ENCODE assay signal across 8 cellular contexts in genomic region chr16:21156767-21157467, GRCh38. TPM values are rescaled to one million over a fixed set of nuclear protein-coding genes. Genes with fewer than 3 reads are reported as not detected.
DNase-seq lines count a peak whose midpoint lies in the region; ATAC-seq and TF ChIP-seq lines count a peak whose summit lies in the region.

No MANE protein-coding gene starts in this region.

- H3K56ac ChIP-seq in H9 (ENCODE audit: insufficient read length, low read depth, low read length): no peak overlapping the region

- no peak overlapping the region for H3K27ac Mint-ChIP-seq in CD8-positive, alpha-beta memory T cell
- H3K27ac Mint-ChIP-seq in H9: no peak overlapping the region
- H3K27ac Mint-ChIP-seq in stimulated activated memory B cell treated with anti-CD40 and anti-IgM and Interleukin-4, amounts not matched to agents 10 μg/mL and 1 μg/mL and 100 μg/mL, for 72 hours: no peak overlapping the region

- no peak overlapping the region for H3K4ac ChIP-seq in H9 (ENCODE audit: low read depth, low read length)

- no peak overlapping the region for H3K9ac ChIP-seq in H9 (ENCODE audit: extremely low read depth, insufficient read length, low read length)

- peaks cover 13% of the 10 kb centered on the region for H3K23me2 ChIP-seq in H9 (ENCODE audit: insufficient read length, low read depth, low read length, poor library complexity, severe bottlenecking)

- no peaks in the 10 kb centered on the region for H3K9me3 Mint-ChIP-seq in CD8-positive, alpha-beta memory T cell
- no peaks in the 10 kb centered on the region; a peak in 1 of 5 replicates for H3K9me3 Mint-ChIP-seq in H9
- no peaks in the 10 kb centered on the region for H3K9me3 Mint-ChIP-seq in stimulated activated memory B cell treated with anti-CD40 and anti-IgM and Interleukin-4, amounts not matched to agents 10 μg/mL and 1 μg/mL and 100 μg/mL, for 72 hours

- peaks cover 19% of the 10 kb centered on the region for H3K4me1 ChIP-seq in CD8-positive, alpha-beta memory T cell (ENCODE audit: insufficient read depth, low read length)
- H3K4me1 ChIP-seq in H9 (ENCODE audit: insufficient read depth, low read length) (peaks cover 4% of the 10 kb centered on the region; the same call in 1 of the 2 replicates), body of pancreas (peaks cover 24% of the 10 kb centered on the region), spleen (peaks cover 9 to 36% (median 26%) of the 10 kb centered on the region in 6 donors)

- H4K8ac ChIP-seq in H9 (replicated peaks; ENCODE audit: insufficient read length, low read depth, low read length): no peak overlapping the region

- H4K5ac ChIP-seq in H9 (ENCODE audit: insufficient read length, low read depth, low read length): no peak overlapping the region

- H3K4me3 ChIP-seq in CD8-positive, alpha-beta memory T cell (ENCODE audit: low read length): no peak overlapping the region
- H3K4me3 ChIP-seq in body of pancreas (no peak overlapping the region), spleen (no peak overlapping the region)

- intact Hi-C loops in body of pancreas (cut with DNase I) (no loop called here), spleen (cut with DNase I; ENCODE audit: low total_unique reads) (loop anchor here (10.0 kb wide), 2 partner anchors 148 to 1168 kb away; no protein-coding TSS in a partner anchor)

- no peak overlapping the region for H2BK5ac ChIP-seq in H9 (ENCODE audit: insufficient read length, low read length)

- TF ChIP-seq POLR2A in body of pancreas (IDR thresholded peaks at IDR 0.05): no peak
- TF ChIP-seq POLR2A in spleen (IDR thresholded peaks at IDR 0.05): no peak

- H3K79me2 ChIP-seq in H9 (ENCODE audit: insufficient read depth, low read length): no peaks in the 10 kb centered on the region

- H3K36me3 ChIP-seq in CD8-positive, alpha-beta memory T cell (ENCODE audit: insufficient read depth, low read length): no peaks in the 10 kb centered on the region
- H3K36me3 ChIP-seq in body of pancreas (replicated peaks in 1 of 2; ENCODE audit: insufficient read depth in 1 of 2, low read depth in 2 of 2) (no peaks in the 10 kb centered on the region), spleen (peaks cover 0 to 11% (median 0%) of the 10 kb centered on the region in 6 donors)

- no peaks in the 10 kb centered on the region for H4K20me1 ChIP-seq in H9 (ENCODE audit: control insufficient read depth, insufficient read depth, insufficient read length)

- H3K4me3 Mint-ChIP-seq in CD8-positive, alpha-beta memory T cell: peak overlapping the region in 5 of 7 donors; percentile 3 to 92 (median 24)
- no peak overlapping the region for H3K4me3 Mint-ChIP-seq in H9
- H3K4me3 Mint-ChIP-seq in stimulated activated memory B cell treated with anti-CD40 and anti-IgM and Interleukin-4, amounts not matched to agents 10 μg/mL and 1 μg/mL and 100 μg/mL, for 72 hours: no peak overlapping the region

- TF ChIP-seq CTCF in H9 (conservative IDR thresholded peaks at IDR 0.05) (peak; percentile 77), body of pancreas (IDR thresholded peaks at IDR 0.05) (peak; percentile 15 to 78 (median 71)), spleen (IDR thresholded peaks at IDR 0.05 in 8 of 11, conservative IDR thresholded peaks at IDR 0.05 in 3 of 11) (peak in 9 of 11 experiments; percentile 29 to 59 (median 47))

- H3K79me1 ChIP-seq in H9 (ENCODE audit: insufficient read depth, low read depth, low read length, poor library complexity, severe bottlenecking): no peaks in the 10 kb centered on the region

- H3K23ac ChIP-seq in H9 (ENCODE audit: insufficient read length, low read depth, low read length): no peak overlapping the region

- H3K14ac ChIP-seq in H9 (ENCODE audit: insufficient read depth, low read length): no peak overlapping the region

- no peak overlapping the region for H3K18ac ChIP-seq in H9 (ENCODE audit: insufficient read length, low read depth, low read length)

- no peak for DNase-seq in CD8-positive, alpha-beta memory T cell
- DNase-seq in H9 (peak; percentile 63), NCI-H524 (lab: John Stamatoyannopoulos, UW) (peak; percentile 39 to 75), body of pancreas (peak; percentile 39 to 48 (median 44)), iPS-NIHi11 (ENCODE audit: low spot score) (peak; percentile 73), spleen (no peak)
- no peak for DNase-seq in effector CD4-positive, alpha-beta T cell

- H4K91ac ChIP-seq in H9 (ENCODE audit: insufficient read length, low read depth, low read length): no peak overlapping the region

- no peak overlapping the region for H2AFZ ChIP-seq in H9 (ENCODE audit: low read length)

- no peak overlapping the region for H3T11ph ChIP-seq in H9 (ENCODE audit: low read length)

- CTCF ChIA-PET in CD8-positive, alpha-beta memory T cell (lab: Charles Lee): interaction anchor here (0.7 to 1.1 kb wide), 5 partner anchors 9 to 380 kb away, joined by 3 to 4 read pairs (median 3); no protein-coding TSS in a partner anchor

- POLR2A ChIA-PET in CD8-positive, alpha-beta memory T cell (lab: Charles Lee): no interaction called here

- H3K27ac ChIP-seq in CD8-positive, alpha-beta memory T cell (ENCODE audit: low read depth, low read length): no peak overlapping the region
- H3K27ac ChIP-seq in H9 (ENCODE audit: insufficient read length, low read depth, low read length) (no peak overlapping the region), body of pancreas (no peak overlapping the region), spleen (no peak overlapping the region)

- no peak overlapping the region for H2BK15ac ChIP-seq in H9 (ENCODE audit: low read depth, low read length)

- no peaks in the 10 kb centered on the region for H3K9me3 ChIP-seq in CD8-positive, alpha-beta memory T cell (ENCODE audit: low read length)
- H3K9me3 ChIP-seq in H9 (ENCODE audit: control insufficient read depth, low read depth, low read length): no peaks in the 10 kb centered on the region
- H3K9me3 ChIP-seq in body of pancreas: no peaks in the 10 kb centered on the region
- H3K9me3 ChIP-seq in spleen: no peaks in the 10 kb centered on the region

- H2AK5ac ChIP-seq in H9 (ENCODE audit: insufficient read length, low read length): no peak overlapping the region

- no CpG with 5 or more reads among the region's 6 CpGs for WGBS in H9 (ENCODE audit: extremely low coverage, insufficient read length, low lambda C conversion rate)
- 49 to 53% methylated on average over 6 of the region's 6 CpGs for WGBS in body of pancreas, 2 donors
- WGBS in spleen, 5 donors: 57 to 66% (median 60%) methylated on average over 6 of the region's 6 CpGs

- peaks cover 19 to 39% (median 27%) of the 10 kb centered on the region in 3 donors for H3K4me1 Mint-ChIP-seq in CD8-positive, alpha-beta memory T cell
- H3K4me1 Mint-ChIP-seq in H9: peaks cover 15 to 22% of the 10 kb centered on the region in 2 experiments
- H3K4me1 Mint-ChIP-seq in stimulated activated memory B cell treated with anti-CD40 and anti-IgM and Interleukin-4, amounts not matched to agents 10 μg/mL and 1 μg/mL and 100 μg/mL, for 72 hours: peaks cover 18% of the 10 kb centered on the region

- no peak overlapping the region for H2BK12ac ChIP-seq in H9 (ENCODE audit: insufficient read length, low read depth, low read length)

- peaks cover 0 to 6% (median 0%) of the 10 kb centered on the region in 3 donors for H3K36me3 Mint-ChIP-seq in CD8-positive, alpha-beta memory T cell
- peaks cover 9 to 13% (median 12%) of the 10 kb centered on the region in 3 experiments; a peak in 6 of 7 replicates for H3K36me3 Mint-ChIP-seq in H9 (ENCODE audit: insufficient read depth in 1 of 3, low read depth in 3 of 3)
- H3K36me3 Mint-ChIP-seq in stimulated activated memory B cell treated with anti-CD40 and anti-IgM and Interleukin-4, amounts not matched to agents 10 μg/mL and 1 μg/mL and 100 μg/mL, for 72 hours: peaks cover 5% of the 10 kb centered on the region

- H3K27me3 Mint-ChIP-seq in CD8-positive, alpha-beta memory T cell: no peaks in the 10 kb centered on the region
- peaks cover 8% of the 10 kb centered on the region for H3K27me3 Mint-ChIP-seq in H9 (ENCODE audit: low read depth)
- no peaks in the 10 kb centered on the region for H3K27me3 Mint-ChIP-seq in stimulated activated memory B cell treated with anti-CD40 and anti-IgM and Interleukin-4, amounts not matched to agents 10 μg/mL and 1 μg/mL and 100 μg/mL, for 72 hours

- peak; percentile 51 for ATAC-seq in body of pancreas
- ATAC-seq in stimulated activated memory B cell treated with anti-CD40 and anti-IgM and Interleukin-4, amounts not matched to agents 10 μg/mL and 1 μg/mL and 100 μg/mL, for 72 hours: no peak

- no peaks in the 10 kb centered on the region for H3K27me3 ChIP-seq in CD8-positive, alpha-beta memory T cell (ENCODE audit: insufficient read depth, low read length, poor library complexity, severe bottlenecking)
- H3K27me3 ChIP-seq in H9 (ENCODE audit: insufficient read depth, low read length): no peaks in the 10 kb centered on the region; the same call in 1 of the 2 replicates
- no peaks in the 10 kb centered on the region for H3K27me3 ChIP-seq in body of pancreas
- no peaks in the 10 kb centered on the region for H3K27me3 ChIP-seq in spleen (replicated peaks in 1 of 7)

- no peak overlapping the region for H3K4me2 ChIP-seq in H9 (ENCODE audit: insufficient read depth, insufficient read length, low read length)

- no peak overlapping the region for H2BK20ac ChIP-seq in H9 (ENCODE audit: low read depth, low read length, poor library complexity, severe bottlenecking)

- H2BK120ac ChIP-seq in H9 (ENCODE audit: low read depth, low read length, poor library complexity, severe bottlenecking): no peak overlapping the region

RNA-seq across cellular contexts. Expression of gene LDAF1, which starts 1.6 kb away (rescaled TPM):
- 1 to 10 TPM; 8.8 to 9.5 TPM for total RNA-seq in CD8-positive, alpha-beta memory T cell
- 16.0 TPM for polyA plus RNA-seq in CD8-positive, alpha-beta memory T cell
- total RNA-seq in H9 (2021) (18.7 and 22.6 TPM in 2 replicates), body of pancreas (10 to 100 TPM in 1 of 2 donors, 1 to 10 TPM in 1; 4.9 to 32.4 TPM), spleen (10 to 100 TPM in 6 of 7 donors, 1 to 10 TPM in 1; 9.3 to 22.1 (median 13.3) TPM)
- polyA plus RNA-seq in spleen: 10 to 100 TPM in 1 of 3 donors, 1 to 10 TPM in 2; 6.3 to 12.3 (median 7.7) TPM

RNA-seq across cellular contexts. Expression of gene DNAH3, which starts 6.3 kb away (rescaled TPM):
- not detected for total RNA-seq in CD8-positive, alpha-beta memory T cell
- not detected for polyA plus RNA-seq in CD8-positive, alpha-beta memory T cell
- total RNA-seq in H9 (2021) (0.22 and 0.24 TPM in 2 replicates), body of pancreas (not detected), spleen (not detected)
- polyA plus RNA-seq in spleen: under 1 TPM in 2 of 3 donors, not detected in 1; 0.02 to 0.03 TPM

RNA-seq across cellular contexts. Expression of gene ZP2, which starts 54.5 kb away (rescaled TPM):
- not detected for total RNA-seq in CD8-positive, alpha-beta memory T cell
- not detected for polyA plus RNA-seq in CD8-positive, alpha-beta memory T cell
- total RNA-seq in H9 (2021): not detected in 2 replicates
- total RNA-seq in body of pancreas: not detected
- total RNA-seq in spleen: not detected
- not detected for polyA plus RNA-seq in spleen

Comparison
In these comparisons a context has a peak if more than half of its experiments do, and no peak if none do; other contexts are left out.
1. DNase-seq: peak in H9 (single experiment), NCI-H524 (2 of 2), body of pancreas (4 of 4) and iPS-NIHi11 (single experiment); none in CD8-positive, alpha-beta memory T cell (0 of 5), spleen (single experiment) and effector CD4-positive, alpha-beta T cell (single experiment).
2. H3K4me3 Mint-ChIP-seq: peak in CD8-positive, alpha-beta memory T cell (5 of 7); none in H9 (0 of 2) and stimulated activated memory B cell treated with anti-CD40 and anti-IgM and Interleukin-4, amounts not matched to agents 10 μg/mL and 1 μg/mL and 100 μg/mL, for 72 hours (single experiment).
3. Peak in every context shown above with its lines, with median percentiles within 50 percentile points of each other: CTCF ChIP-seq.